ENCODE assay signal across 8 cellular contexts in the genomic region with DNA sequence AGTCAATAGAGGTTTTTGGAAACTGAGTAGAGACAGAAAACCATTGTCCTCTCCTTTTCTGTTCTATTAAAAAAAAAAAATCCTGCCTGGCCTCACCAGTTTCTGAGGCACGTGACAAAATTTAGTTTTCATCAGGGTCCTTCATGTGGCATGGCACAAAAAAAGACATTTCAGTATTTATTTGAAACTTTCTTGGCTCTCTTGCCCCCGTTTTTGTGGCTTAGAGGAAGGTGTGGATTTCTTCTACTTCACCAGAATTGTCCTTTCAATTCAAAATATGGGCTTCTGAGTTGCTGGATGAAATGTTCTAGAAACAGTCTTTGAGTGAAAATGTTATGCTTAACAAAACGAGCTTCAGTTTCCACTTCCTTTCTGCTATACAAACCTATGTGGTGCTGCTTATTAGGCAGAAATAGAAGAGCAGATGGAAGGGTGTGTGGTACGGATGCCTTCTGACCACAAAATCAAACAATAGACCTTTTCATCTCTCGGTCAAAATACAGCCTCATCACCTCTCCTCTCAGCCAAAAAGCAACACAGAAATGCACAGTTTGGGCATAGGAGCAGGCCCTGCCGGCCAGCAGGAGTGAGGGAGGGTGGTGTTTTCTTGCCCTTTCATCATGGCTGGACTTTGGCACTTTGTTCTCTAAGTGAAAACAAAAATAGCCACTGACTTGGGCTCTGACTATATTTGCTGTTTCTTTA.
DNase-seq lines count a peak whose midpoint lies in the region; ATAC-seq, FAIRE-seq and TF ChIP-seq lines count a peak whose summit lies in the region.

No MANE protein-coding gene starts in this region.

- peak; percentile 33 to 39 for ATAC-seq in CD4-positive, CD25-positive, alpha-beta regulatory T cell (ENCODE audit: low read depth in 2 of 2)

- in situ Hi-C loops in GM13976 (cut with MboI; ENCODE audit: low sequenced_read_pairs, unreplicated experiment), result no loop called here

- H3K36me3 Mint-ChIP-seq in CD4-positive, CD25-positive, alpha-beta regulatory T cell, result no peaks in the 10 kb centered on the region

- no peaks in the 10 kb centered on the region for H3K36me3 ChIP-seq in CD4-positive, CD25-positive, alpha-beta regulatory T cell (ENCODE audit: control insufficient read depth, insufficient read depth, low read length)
- no peaks in the 10 kb centered on the region for H3K36me3 ChIP-seq in right atrium auricular region

- no peak for FAIRE-seq in frontal cortex (lab: Jason Lieb, UNC)

- H3K27ac ChIP-seq in CD4-positive, CD25-positive, alpha-beta regulatory T cell (ENCODE audit: insufficient read depth, low read length, poor library complexity, severe bottlenecking), result no peak overlapping the region
- peak overlapping the region; percentile 30 to 35 for H3K27ac ChIP-seq in right atrium auricular region

- peak overlapping the region; percentile 69 for H3K4me3 ChIP-seq in CD4-positive, CD25-positive, alpha-beta regulatory T cell (ENCODE audit: low read depth, low read length)
- H3K4me3 ChIP-seq in right atrium auricular region, result no peak overlapping the region

- peak overlapping the region; percentile 75 to 91 (median 80) for H3K4me3 Mint-ChIP-seq in CD4-positive, CD25-positive, alpha-beta regulatory T cell

- peaks cover 69% of the 10 kb centered on the region for H3K27me3 Mint-ChIP-seq in CD4-positive, CD25-positive, alpha-beta regulatory T cell

- H3K9me3 Mint-ChIP-seq in CD4-positive, CD25-positive, alpha-beta regulatory T cell, result no peaks in the 10 kb centered on the region

- H3K4me1 Mint-ChIP-seq in CD4-positive, CD25-positive, alpha-beta regulatory T cell, result peaks cover 27 to 65% (median 57%) of the 10 kb centered on the region in 4 donors

- no peaks in the 10 kb centered on the region for H3K9me3 ChIP-seq in CD4-positive, CD25-positive, alpha-beta regulatory T cell (ENCODE audit: control insufficient read depth in 2 of 2, low read length in 2 of 2)
- no peaks in the 10 kb centered on the region for H3K9me3 ChIP-seq in right atrium auricular region

- no peak for TF ChIP-seq CTCF in right atrium auricular region (IDR thresholded peaks at IDR 0.05)
- TF ChIP-seq CTCF in GM13976 (IDR thresholded peaks at IDR 0.05; ENCODE audit: borderline replicate concordance, control extremely low read depth, extremely low read depth, insufficient read depth, missing control alignments), result no peak

- peaks cover 27% of the 10 kb centered on the region for H3K27me3 ChIP-seq in CD4-positive, CD25-positive, alpha-beta regulatory T cell (ENCODE audit: control insufficient read depth, insufficient read depth, low read length)
- H3K27me3 ChIP-seq in right atrium auricular region, result no peaks in the 10 kb centered on the region

- peaks cover 59% of the 10 kb centered on the region for H3K4me1 ChIP-seq in CD4-positive, CD25-positive, alpha-beta regulatory T cell (ENCODE audit: control insufficient read depth, insufficient read depth, low read length, poor library complexity, severe bottlenecking)
- peaks cover 0 to 48% of the 10 kb centered on the region in 2 donors for H3K4me1 ChIP-seq in right atrium auricular region

- DNase-seq in CD4-positive, CD25-positive, alpha-beta regulatory T cell, result peak in 2 of 3 donors; percentile 41 to 73
- DNase-seq in GM19240 (ENCODE audit: insufficient read length, low spot score) (peak; percentile 18), MV-4-11 (lab: John Stamatoyannopoulos, UW) (peak; percentile 16), right atrium auricular region (ENCODE audit: low spot score) (peak; percentile 23), AML-193 (lab: John Stamatoyannopoulos, UW) (no peak), GM13976 (ENCODE audit: low spot score) (no peak), UCSD-AML1 (lab: John Stamatoyannopoulos, UW; ENCODE audit: unreplicated experiment) (no peak), frontal cortex (ENCODE audit: low spot score in 2 of 2) (no peak)

- H3K27ac Mint-ChIP-seq in CD4-positive, CD25-positive, alpha-beta regulatory T cell, result peak overlapping the region in 2 of 3 donors; percentile 23 to 84

Comparison
In these comparisons a context has a peak if more than half of its experiments do, and no peak if none do; other contexts are left out.
1. DNase-seq: peak in CD4-positive, CD25-positive, alpha-beta regulatory T cell (2 of 3), GM19240 (single experiment), MV-4-11 (single experiment) and right atrium auricular region (single experiment); none in AML-193 (0 of 2), GM13976 (single experiment), UCSD-AML1 (single experiment) and frontal cortex (0 of 2).